In genomic region chr3:104992618-104993017, GRCh38 we compare ENCODE assay signal across 22 cellular contexts.
"Had no signal": no experiment of that assay in that cellular context is flagged by ENCODE, and none has a peak within 500 bp of the region (broad histone marks: within the 10 kb centered on the region; RNA-seq: fewer than 3 reads in every experiment).

No MANE protein-coding gene starts in this region.

- H3K4me1 ChIP-seq: body of pancreas, heart left ventricle, lower lobe of right lung, sigmoid colon, testis, upper lobe of left lung had no signal

- H3K4me1 Mint-ChIP-seq: activated B cell treated with CpG ODN at 0.5 μM for 24 hours; activated CD4-positive, alpha-beta T cell treated with anti-CD3 and anti-CD28 coated beads, Interleukin-2, amount 10 ng/mL, durations not matched to agents 7 days and 5 days; activated naive CD8-positive, alpha-beta T cell treated with anti-CD3 and anti-CD28 coated beads for 36 hours; central memory CD8-positive, alpha-beta T cell; neural crest cell; stimulated activated naive CD8-positive, alpha-beta T cell treated with anti-CD3 and anti-CD28 coated beads, Interleukin-15, amount 100 ng/mL, for 72 hours; T-helper 17 cell had no signal

- DNase-seq: activated B cell treated with CpG ODN at 0.5 μM for 24 hours; activated CD4-positive, alpha-beta T cell treated with anti-CD3 and anti-CD28 coated beads, Interleukin-2, amount 10 ng/mL, durations not matched to agents 7 days and 5 days; activated CD8-positive, alpha-beta memory T cell treated with anti-CD3 and anti-CD28 coated beads for 24 hours; activated naive CD8-positive, alpha-beta T cell treated with anti-CD3 and anti-CD28 coated beads for 36 hours; amygdala; body of pancreas; effector CD8-positive, alpha-beta T cell; foreskin melanocyte; heart left ventricle; left cardiac atrium; lower lobe of right lung; midbrain; ovary; sigmoid colon; stimulated activated CD4-positive, alpha-beta T cell treated with anti-CD3 and anti-CD28 coated beads, Interleukin-1b, Interleukin-23, amount 100 ng/mL, for 48 hours; stimulated activated naive CD8-positive, alpha-beta T cell treated with anti-CD3 and anti-CD28 coated beads, Interleukin-15, amount 100 ng/mL, for 72 hours; T-helper 17 cell; testis had no signal

- H3K27me3 ChIP-seq: body of pancreas, heart left ventricle, ovary, sigmoid colon, testis, upper lobe of left lung had no signal

- H3K9me3 ChIP-seq: body of pancreas, lower lobe of right lung, ovary, sigmoid colon, testis, upper lobe of left lung had no signal

- H3K9me3 Mint-ChIP-seq: activated CD4-positive, alpha-beta T cell treated with anti-CD3 and anti-CD28 coated beads, Interleukin-2, amount 10 ng/mL, durations not matched to agents 7 days and 5 days; activated naive CD8-positive, alpha-beta T cell treated with anti-CD3 and anti-CD28 coated beads for 36 hours; activated T-helper 1 cell treated with anti-CD3 and anti-CD28 coated beads, Interleukin-12 subunit alpha, Interleukin-12 subunit beta, Interleukin-2, Interleukin-4 antibody, amounts not matched to agents 30 ng/mL and 10 ng/mL and 1 ng/mL, durations not matched to agents 14 hours and 24 hours and 36 hours; central memory CD8-positive, alpha-beta T cell; neural crest cell; stimulated activated naive CD8-positive, alpha-beta T cell treated with anti-CD3 and anti-CD28 coated beads, Interleukin-15, amount 100 ng/mL, for 72 hours had no signal

- H3K36me3 Mint-ChIP-seq: activated naive CD8-positive, alpha-beta T cell treated with anti-CD3 and anti-CD28 coated beads for 36 hours had no signal

- H3K27ac Mint-ChIP-seq: activated B cell treated with CpG ODN at 0.5 μM for 24 hours; activated CD4-positive, alpha-beta T cell treated with anti-CD3 and anti-CD28 coated beads, Interleukin-2, amount 10 ng/mL, durations not matched to agents 7 days and 5 days; activated naive CD8-positive, alpha-beta T cell treated with anti-CD3 and anti-CD28 coated beads for 36 hours; activated T-helper 1 cell treated with anti-CD3 and anti-CD28 coated beads, Interleukin-12 subunit alpha, Interleukin-12 subunit beta, Interleukin-2, Interleukin-4 antibody, amounts not matched to agents 30 ng/mL and 10 ng/mL and 1 ng/mL, durations not matched to agents 14 hours and 24 hours and 36 hours; stimulated activated naive CD8-positive, alpha-beta T cell treated with anti-CD3 and anti-CD28 coated beads, Interleukin-15, amount 100 ng/mL, for 72 hours; T-helper 17 cell had no signal

- H3K27ac ChIP-seq: body of pancreas, heart left ventricle, lower lobe of right lung, ovary, sigmoid colon, testis, upper lobe of left lung had no signal

- H3K36me3 ChIP-seq: heart left ventricle, lower lobe of right lung, ovary, sigmoid colon, upper lobe of left lung had no signal

- H3K4me3 Mint-ChIP-seq: activated B cell treated with CpG ODN at 0.5 μM for 24 hours; activated CD4-positive, alpha-beta T cell treated with anti-CD3 and anti-CD28 coated beads, Interleukin-2, amount 10 ng/mL, durations not matched to agents 7 days and 5 days; activated naive CD8-positive, alpha-beta T cell treated with anti-CD3 and anti-CD28 coated beads for 36 hours; activated T-helper 1 cell treated with anti-CD3 and anti-CD28 coated beads, Interleukin-12 subunit alpha, Interleukin-12 subunit beta, Interleukin-2, Interleukin-4 antibody, amounts not matched to agents 30 ng/mL and 10 ng/mL and 1 ng/mL, durations not matched to agents 14 hours and 24 hours and 36 hours; central memory CD8-positive, alpha-beta T cell; neural crest cell; stimulated activated naive CD8-positive, alpha-beta T cell treated with anti-CD3 and anti-CD28 coated beads, Interleukin-15, amount 100 ng/mL, for 72 hours; T-helper 17 cell had no signal

- H3K27me3 Mint-ChIP-seq: activated B cell treated with CpG ODN at 0.5 μM for 24 hours; activated CD4-positive, alpha-beta T cell treated with anti-CD3 and anti-CD28 coated beads, Interleukin-2, amount 10 ng/mL, durations not matched to agents 7 days and 5 days; central memory CD8-positive, alpha-beta T cell; stimulated activated naive CD8-positive, alpha-beta T cell treated with anti-CD3 and anti-CD28 coated beads, Interleukin-15, amount 100 ng/mL, for 72 hours had no signal

- ATAC-seq: body of pancreas; heart left ventricle; left cardiac atrium; lower lobe of right lung; stimulated activated naive CD8-positive, alpha-beta T cell treated with anti-CD3 and anti-CD28 coated beads, Interleukin-15, amount 100 ng/mL, for 72 hours; T-helper 17 cell had no signal

- H3K4me3 ChIP-seq: body of pancreas, heart left ventricle, lower lobe of right lung, ovary, sigmoid colon, testis, upper lobe of left lung had no signal
